ENCODE assay signal across 16 cellular contexts in the genomic region with DNA sequence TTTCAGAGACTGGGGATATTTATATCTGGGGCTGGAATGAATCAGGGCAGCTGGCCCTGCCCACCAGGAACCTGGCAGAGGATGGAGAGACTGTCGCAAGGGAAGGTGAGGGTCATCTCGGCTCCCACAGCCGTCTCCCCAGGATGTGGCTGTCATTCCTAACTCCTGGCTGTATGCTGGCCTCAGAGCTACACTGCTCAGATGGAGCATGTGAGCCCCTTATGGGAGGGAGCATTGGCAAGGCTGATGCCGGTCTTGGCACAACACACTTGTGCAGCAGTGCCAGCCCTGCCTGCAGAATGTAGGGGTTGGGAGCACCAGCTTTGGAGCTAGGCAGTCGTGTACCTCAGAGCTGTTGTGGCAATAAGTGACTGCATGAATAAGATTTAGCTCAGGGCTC. TPM values are rescaled to one million over a fixed set of nuclear protein-coding genes. Genes with fewer than 3 reads are reported as not detected.
DNase-seq lines count a peak whose midpoint lies in the region; ATAC-seq and TF ChIP-seq lines count a peak whose summit lies in the region.
"Had no signal": no experiment of that assay in that cellular context is flagged by ENCODE, and none has a peak within 500 bp of the region (broad histone marks: within the 10 kb centered on the region; RNA-seq: fewer than 3 reads in every experiment).

No MANE protein-coding gene starts in this region.

- peak overlapping the region; percentile 83 to 91 for H3K27ac ChIP-seq in ascending aorta
- H3K27ac ChIP-seq in heart right ventricle, result peak overlapping the region in 6 of 10 donors; percentile 13 to 67 (median 44)
- H3K27ac ChIP-seq in upper lobe of right lung, result no peak overlapping the region

- H3K9me3 ChIP-seq in ascending aorta (no peaks in the 10 kb centered on the region), heart right ventricle (no peaks in the 10 kb centered on the region), upper lobe of right lung (no peaks in the 10 kb centered on the region)

- DNase-seq in G401 (ENCODE audit: low spot score), result peak; percentile 93
- peak; percentile 61 to 92 for DNase-seq in ascending aorta (ENCODE audit: low spot score in 2 of 2)
- peak; percentile 68 to 74 for DNase-seq in heart right ventricle
- DNase-seq in sciatic nerve (ENCODE audit: low spot score), result no peak
- no peak for DNase-seq in upper lobe of right lung
- DNase-seq in Kasumi-1 (lab: John Stamatoyannopoulos, UW), result no peak
- no peak for DNase-seq in activated CD4-positive, alpha-beta T cell treated with anti-CD3 and anti-CD28 coated beads, Interleukin-2, amount 50 U/mL, for 4 hours
- no peak for DNase-seq in KBM-7
- DNase-seq: activated CD4-positive, alpha-beta T cell treated with anti-CD3 and anti-CD28 coated beads for 4 hours; activated gamma-delta T cell treated with Interleukin-2 at 50 U/mL for 16 hours; CD4-positive, alpha-beta memory T cell; natural killer cell; NCI-H524; stimulated activated naive B cell treated with anti-CD40 and anti-IgM and Interleukin-4, amounts not matched to agents 10 μg/mL and 1 μg/mL and 100 μg/mL, for 72 hours had no signal

- in situ Hi-C loops in G401 (cut with HindIII; ENCODE audit: low sequenced_read_pairs), result no loop called here
- in situ Hi-C loops in KBM-7 (cut with MboI; ENCODE audit: low pct_unique_long_range_greater_than_20kb, low sequenced_read_pairs), result no loop called here

- WGBS in heart right ventricle, 2 donors, result 41 to 54% methylated on average over 5 of the region's 5 CpGs

- H3K27me3 ChIP-seq in ascending aorta (no peaks in the 10 kb centered on the region), heart right ventricle (no peaks in the 10 kb centered on the region), upper lobe of right lung (no peaks in the 10 kb centered on the region)

- H3K4me3 ChIP-seq in ascending aorta (peak overlapping the region in 1 of 2 donors; percentile 51), heart right ventricle (no peak overlapping the region), upper lobe of right lung (no peak overlapping the region)

- intact Hi-C loops in ascending aorta (cut with DNase I) (loop anchor here (5.0 kb wide), 1 partner anchor 312 kb away; no protein-coding TSS in a partner anchor), heart right ventricle (cut with DNase I) (loop anchor here (1.0 to 10.0 kb wide), 11 partner anchors 32 to 312 kb away; partner anchors contain the start of genes PRC1 (in 2 of the 10) and VPS33B (in 2 of the 10)), sciatic nerve (cut with DNase I) (no loop called here), upper lobe of right lung (cut with DNase I) (no loop called here)

- H3K4me1 ChIP-seq in ascending aorta, result peaks cover 13 to 44% of the 10 kb centered on the region in 2 donors
- H3K4me1 ChIP-seq in heart right ventricle, result peaks cover 0 to 56% (median 32%) of the 10 kb centered on the region in 9 donors
- H3K4me1 ChIP-seq in upper lobe of right lung, result peaks cover 17% of the 10 kb centered on the region

- peak; percentile 49 to 87 (median 72) for ATAC-seq in heart right ventricle
- peak; percentile 16 for ATAC-seq in sciatic nerve
- ATAC-seq in upper lobe of right lung, result no peak
- ATAC-seq: HCT116; natural killer cell; SK-N-SH treated with all-trans-retinoic acid at 6 μM for 48 hours; stimulated activated naive B cell treated with anti-CD40 and anti-IgM and Interleukin-4, amounts not matched to agents 10 μg/mL and 1 μg/mL and 100 μg/mL, for 72 hours had no signal

- peaks cover 0 to 7% of the 10 kb centered on the region in 2 donors for H3K36me3 ChIP-seq in ascending aorta
- peaks cover 0 to 50% (median 6%) of the 10 kb centered on the region in 9 donors for H3K36me3 ChIP-seq in heart right ventricle
- H3K36me3 ChIP-seq in upper lobe of right lung, result peaks cover 22% of the 10 kb centered on the region

- TF ChIP-seq CTCF in ascending aorta (IDR thresholded peaks at IDR 0.05), result no peak
- no peak for TF ChIP-seq CTCF in heart right ventricle (IDR thresholded peaks at IDR 0.05)
- TF ChIP-seq CTCF in upper lobe of right lung (IDR thresholded peaks at IDR 0.05), result no peak

RNA-seq across cellular contexts. Expression of gene RCCD1, which starts 5.2 kb away (rescaled TPM):
- total RNA-seq in G401 (2014; rRNA removed; shearing (Covaris generic)), result 0.14 TPM in 1 of 2 replicates, not detected in the other
- total RNA-seq in ascending aorta (10.0 TPM), heart right ventricle (10 to 100 TPM in 1 of 10 donors, 1 to 10 TPM in 9; 5.5 to 11.8 (median 7.6) TPM), sciatic nerve (12.4 TPM), upper lobe of right lung (8.6 TPM)
- 1 to 10 TPM; 6.0 to 8.3 TPM for polyA plus RNA-seq in heart right ventricle

RNA-seq across cellular contexts. Expression of gene UNC45A, which starts 24.8 kb away (rescaled TPM):
- total RNA-seq in G401 (2014; rRNA removed; shearing (Covaris generic)), result 99.2 and 113 TPM in 2 replicates
- total RNA-seq in ascending aorta, result 73.5 TPM
- 10 to 100 TPM; 19.2 to 28.0 (median 24.7) TPM for total RNA-seq in heart right ventricle
- polyA plus RNA-seq in heart right ventricle, result 10 to 100 TPM; 26.0 to 26.4 TPM
- total RNA-seq in sciatic nerve, result 56.8 TPM
- 60.9 TPM for total RNA-seq in upper lobe of right lung

RNA-seq across cellular contexts. Expression of gene HDDC3, which starts 27.5 kb away (rescaled TPM):
- 10.8 and 17.1 TPM in 2 replicates for total RNA-seq in G401 (2014; rRNA removed; shearing (Covaris generic))
- total RNA-seq in ascending aorta, result 29.4 TPM
- 10 to 100 TPM; 10.7 to 18.2 (median 14.6) TPM for total RNA-seq in heart right ventricle
- 10 to 100 TPM; 15.3 to 18.0 TPM for polyA plus RNA-seq in heart right ventricle
- total RNA-seq in sciatic nerve, result 12.7 TPM
- total RNA-seq in upper lobe of right lung, result 12.4 TPM

RNA-seq across cellular contexts. Expression of gene PRC1, which starts 34.4 kb away (rescaled TPM):
- 138 and 140 TPM in 2 replicates for total RNA-seq in G401 (2014; rRNA removed; shearing (Covaris generic))
- total RNA-seq in ascending aorta (29.1 TPM), heart right ventricle (10 to 100 TPM in 1 of 10 donors, 1 to 10 TPM in 9; 2.1 to 16.2 (median 4.4) TPM), sciatic nerve (5.7 TPM), upper lobe of right lung (4.6 TPM)
- 1 to 10 TPM; 4.6 to 4.8 TPM for polyA plus RNA-seq in heart right ventricle

RNA-seq across cellular contexts. Expression of gene MAN2A2, which starts 56.8 kb away (rescaled TPM):
- 23.8 and 33.4 TPM in 2 replicates for total RNA-seq in G401 (2014; rRNA removed; shearing (Covaris generic))
- total RNA-seq in ascending aorta (90.4 TPM), heart right ventricle (100 to 1,000 TPM in 4 of 10 donors, 10 to 100 TPM in 6; 78.3 to 157 (median 98.1) TPM), sciatic nerve (150 TPM), upper lobe of right lung (94.0 TPM)
- polyA plus RNA-seq in heart right ventricle, result 10 to 100 TPM; 24.8 to 84.5 TPM

Comparison
In these comparisons a context has a peak if more than half of its experiments do, and no peak if none do; other contexts are left out.
1. DNase-seq: peak in G401 (single experiment), ascending aorta (2 of 2) and heart right ventricle (2 of 2); none in sciatic nerve (single experiment), upper lobe of right lung (single experiment), Kasumi-1 (0 of 2), activated CD4-positive, alpha-beta T cell treated with anti-CD3 and anti-CD28 coated beads, Interleukin-2, amount 50 U/mL, for 4 hours (0 of 2) and KBM-7 (single experiment).
2. intact Hi-C loops: an anchor here in ascending aorta (5.0 kb wide) and heart right ventricle (1.0 to 10.0 kb wide); none called in sciatic nerve and upper lobe of right lung.